ENCODE assay signal across 7 cellular contexts in genomic region chr4:35723973-35724372, GRCh38.
"Had no signal": no experiment of that assay in that cellular context is flagged by ENCODE, and none has a peak within 500 bp of the region (broad histone marks: within the 10 kb centered on the region; RNA-seq: fewer than 3 reads in every experiment).

No MANE protein-coding gene starts in this region.

- FAIRE-seq: G401.6, GM12891, GM12892, GM18507, GM19239 had no signal

- DNase-seq: GDM1, GF-D8 had no signal
